In the genomic region with DNA sequence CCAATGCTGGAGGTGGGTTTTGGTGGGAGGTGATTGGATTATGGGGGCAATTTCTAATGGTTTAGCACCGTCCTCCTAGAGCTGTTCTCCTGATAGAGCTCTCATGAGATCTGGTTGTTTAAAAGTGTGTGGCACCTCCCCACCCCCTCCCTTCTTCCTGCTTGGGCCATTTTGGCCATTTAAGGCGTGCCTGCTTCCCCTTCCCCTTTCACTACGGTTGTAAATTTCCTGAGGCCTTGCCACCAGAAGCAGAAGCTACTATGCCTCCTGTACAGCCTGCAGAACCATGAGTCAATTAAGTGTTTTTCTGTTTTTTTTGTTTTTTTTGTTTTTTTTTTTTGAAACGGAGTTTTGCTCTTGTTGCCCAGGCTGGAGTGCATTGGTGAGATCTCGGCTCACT, we compare ENCODE assay signal across 15 cellular contexts.
A peak's percentile ranks its signal among the peaks of the same experiment; 100 is the strongest.
DNase-seq lines count a peak whose midpoint lies in the region; ATAC-seq and TF ChIP-seq lines count a peak whose summit lies in the region.
"Had no signal": no experiment of that assay in that cellular context is flagged by ENCODE, and none has a peak within 500 bp of the region (broad histone marks: within the 10 kb centered on the region; RNA-seq: fewer than 3 reads in every experiment).

No MANE protein-coding gene starts in this region.

- H3K9me3 ChIP-seq in left ventricle myocardium inferior (replicated peaks) (no peaks in the 10 kb centered on the region), heart right ventricle (peaks cover 0 to 7% (median 0%) of the 10 kb centered on the region in 11 donors), transverse colon (no peaks in the 10 kb centered on the region)

- H3K27ac ChIP-seq in left ventricle myocardium inferior (replicated peaks) (no peak overlapping the region), heart right ventricle (peak overlapping the region in 1 of 10 donors; percentile 66), transverse colon (no peak overlapping the region)
- H3K27ac ChIP-seq: tibial artery had no signal

- in situ Hi-C loops in transverse colon (cut with MboI; ENCODE audit: low pct_ligation_motif_present in 1 of 4, low pct_unique_long_range_greater_than_20kb in 1 of 4, low sequenced_read_pairs in 3 of 4) = no loop called here

- intact Hi-C loops in Right ventricle myocardium inferior (cut with DNase I) (no loop called here), left ventricle myocardium inferior (cut with micrococcal nuclease) (no loop called here), heart right ventricle (cut with DNase I) (no loop called here), transverse colon (cut with DNase I; ENCODE audit: low total_unique reads) (no loop called here)

- ATAC-seq in Right ventricle myocardium inferior (peak; percentile 31), heart right ventricle (peak in 5 of 8 donors; percentile 44 to 67 (median 51)), GM19467 (IDR thresholded peaks at IDR 0.05; ENCODE audit: unreplicated experiment) (no peak)

- TF ChIP-seq POLR2A in transverse colon (IDR thresholded peaks at IDR 0.05) = no peak

- H3K4me1 ChIP-seq in left ventricle myocardium inferior (no peaks in the 10 kb centered on the region), heart right ventricle (no peaks in the 10 kb centered on the region), transverse colon (no peaks in the 10 kb centered on the region)
- H3K4me1 ChIP-seq: tibial artery had no signal

- TF ChIP-seq EP300 in transverse colon (IDR thresholded peaks at IDR 0.05; ENCODE audit: low read depth) = no peak

- DNase-seq in Right ventricle myocardium inferior (ENCODE audit: missing footprints) (no peak), left ventricle myocardium inferior (no peak), NOMO-1 treated with DMSO at 0.1 percent for 48 hours (lab: John Stamatoyannopoulos, UW; ENCODE audit: unreplicated experiment) (peak; percentile 94), heart right ventricle (peak in 1 of 2 donors; percentile 24), transverse colon (peak; percentile 13), NCI-H1105 (lab: John Stamatoyannopoulos, UW) (no peak)
- no peak for DNase-seq in activated CD4-positive, alpha-beta T cell treated with anti-CD3 and anti-CD28 coated beads, Interleukin-2, amount 50 U/mL, for 48 hours
- DNase-seq: 8988T; activated T-cell treated with anti-CD3 and anti-CD28 coated beads, Interleukin-2, amount 50 U/mL, for 48 hours; H9; NCI-H1694 treated with DMSO at 0.1 percent for 48 hours; NCI-H526 treated with DMSO at 0.1 percent for 48 hours; stimulated activated CD4-positive, alpha-beta T cell treated with anti-CD3 and anti-CD28 coated beads, Interleukin-12 subunit alpha, Interleukin-12 subunit beta, amount 100 ng/mL, for 4 hours had no signal

- no peaks in the 10 kb centered on the region for H3K27me3 ChIP-seq in left ventricle myocardium inferior (ENCODE audit: low read depth)
- H3K27me3 ChIP-seq in heart right ventricle = peaks cover 0 to 4% (median 0%) of the 10 kb centered on the region in 7 donors
- H3K27me3 ChIP-seq in transverse colon = no peaks in the 10 kb centered on the region
- H3K27me3 ChIP-seq: tibial artery had no signal

- H3K4me3 ChIP-seq in left ventricle myocardium inferior (no peak overlapping the region), heart right ventricle (no peak overlapping the region), transverse colon (no peak overlapping the region)
- H3K4me3 ChIP-seq: tibial artery had no signal

- TF ChIP-seq CTCF in left ventricle myocardium inferior (IDR thresholded peaks at IDR 0.05; ENCODE audit: borderline replicate concordance) = no peak
- no peak for TF ChIP-seq CTCF in heart right ventricle (IDR thresholded peaks at IDR 0.05)
- TF ChIP-seq CTCF in transverse colon (IDR thresholded peaks at IDR 0.05) = no peak

- H3K36me3 ChIP-seq in left ventricle myocardium inferior (no peaks in the 10 kb centered on the region), heart right ventricle (no peaks in the 10 kb centered on the region), transverse colon (no peaks in the 10 kb centered on the region)
- H3K36me3 ChIP-seq: tibial artery had no signal

- WGBS in heart right ventricle, 2 donors = 56 to 63% methylated on average over 5 of the region's 5 CpGs
- 40 to 45% methylated on average over 3 to 5 of the region's 5 CpGs for WGBS in transverse colon (ENCODE audit: low coverage in 1 of 2), 2 donors

Comparison
In these comparisons a context has a peak if more than half of its experiments do, and no peak if none do; other contexts are left out.
1. DNase-seq: peak in NOMO-1 treated with DMSO at 0.1 percent for 48 hours (single experiment) and transverse colon (single experiment); none in Right ventricle myocardium inferior (single experiment), left ventricle myocardium inferior (single experiment), activated CD4-positive, alpha-beta T cell treated with anti-CD3 and anti-CD28 coated beads, Interleukin-2, amount 50 U/mL, for 48 hours (0 of 2) and NCI-H1105 (single experiment).